ENCODE assay signal across 25 cellular contexts in the genomic region with DNA sequence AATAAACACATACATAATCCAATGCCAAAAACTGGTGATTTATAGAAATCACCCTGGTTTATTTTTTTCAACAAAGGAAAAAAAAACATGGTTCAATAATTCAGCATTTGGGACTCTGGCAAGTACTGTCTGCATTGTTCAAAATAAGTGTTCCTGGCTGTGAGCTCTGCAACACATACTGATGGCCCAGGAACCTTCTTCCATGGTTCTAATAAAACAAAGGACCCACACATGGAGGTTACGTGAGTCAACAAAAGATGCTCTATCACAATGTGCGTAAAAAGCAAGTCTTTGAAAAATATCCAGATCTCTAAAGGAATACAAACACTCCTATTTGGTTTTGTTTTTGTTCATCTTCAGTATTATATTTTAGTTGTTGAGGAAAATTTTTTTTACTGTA. TPM values are rescaled to one million over a fixed set of nuclear protein-coding genes. Genes with fewer than 3 reads are reported as not detected.
DNase-seq lines count a peak whose midpoint lies in the region; ATAC-seq, FAIRE-seq and TF ChIP-seq lines count a peak whose summit lies in the region.
"Had no signal": no experiment of that assay in that cellular context is flagged by ENCODE, and none has a peak within 500 bp of the region (broad histone marks: within the 10 kb centered on the region; RNA-seq: fewer than 3 reads in every experiment).

No MANE protein-coding gene starts in this region.

- dilution Hi-C loops in endothelial cell of umbilical vein (cut with MboI; ENCODE audit: extremely low pct_ligation_motif_present, low sequenced_read_pairs) = no loop called here

- CTCF ChIA-PET in endothelial cell of umbilical vein (lab: Charles Lee) = interaction anchor here (1.0 to 1.3 kb wide), 3 partner anchors 9 to 305 kb away, joined by 3 to 4 read pairs (median 4); no protein-coding TSS in a partner anchor
- CTCF ChIA-PET in naive thymus-derived CD4-positive, alpha-beta T cell (lab: Charles Lee) = no interaction called here

- H3K4me3 Mint-ChIP-seq in T-helper 2 cell treated with Interferon-gamma antibody and Interleukin-4, amounts not matched to agents 5 μg/mL and 100 μg/mL, for 36 hours = no peak overlapping the region
- no peak overlapping the region for H3K4me3 Mint-ChIP-seq in naive thymus-derived CD4-positive, alpha-beta T cell
- H3K4me3 Mint-ChIP-seq in naive thymus-derived CD8-positive, alpha-beta T cell = no peak overlapping the region
- H3K4me3 Mint-ChIP-seq: activated B cell treated with CpG ODN at 0.5 μM for 24 hours; activated CD4-positive, alpha-beta memory T cell treated with anti-CD3 and anti-CD28 coated beads, Interleukin-2, amount 10 ng/mL, durations not matched to agents 7 days and 5 days; CD4-positive, alpha-beta memory T cell; stimulated activated memory B cell treated with anti-CD40 and anti-IgM and Interleukin-4, amounts not matched to agents 10 μg/mL and 1 μg/mL and 100 μg/mL, for 72 hours had no signal

- peak; percentile 47 for FAIRE-seq in endothelial cell of umbilical vein (lab: Jason Lieb, UNC)
- FAIRE-seq: frontal cortex had no signal

- intact Hi-C loops in endothelial cell of umbilical vein (cut with micrococcal nuclease) = no loop called here
- intact Hi-C loops in naive thymus-derived CD4-positive, alpha-beta T cell (cut with micrococcal nuclease) = no loop called here
- intact Hi-C loops in vagina (cut with DNase I) = no loop called here
- intact Hi-C loops in lower leg skin (cut with DNase I; ENCODE audit: low total_unique reads) = no loop called here

- H3K9me3 ChIP-seq in endothelial cell of umbilical vein (replicated peaks; ENCODE audit: control insufficient read depth, insufficient read depth, low read length) (no peaks in the 10 kb centered on the region), vagina (no peaks in the 10 kb centered on the region)
- no peaks in the 10 kb centered on the region for H3K9me3 ChIP-seq in naive thymus-derived CD4-positive, alpha-beta T cell (ENCODE audit: control insufficient read depth in 2 of 3, low read length in 3 of 3)
- H3K9me3 ChIP-seq: body of pancreas, thoracic aorta had no signal

- WGBS in lower leg skin, 2 donors = 85 to 93% methylated on average over 2 of the region's 2 CpGs

- H3K4me3 ChIP-seq in endothelial cell of umbilical vein (replicated peaks in 1 of 3; ENCODE audit: insufficient read depth in 1 of 3, low read depth in 1 of 3, low read length in 3 of 3) (no peak overlapping the region), vagina (no peak overlapping the region), lower leg skin (ENCODE audit: low read depth, poor library complexity, severe bottlenecking) (no peak overlapping the region)
- H3K4me3 ChIP-seq in naive thymus-derived CD4-positive, alpha-beta T cell (ENCODE audit: low read length) = no peak overlapping the region
- H3K4me3 ChIP-seq: body of pancreas had no signal

- no peak overlapping the region for H3K9ac ChIP-seq in endothelial cell of umbilical vein (replicated peaks; ENCODE audit: extremely low read depth, insufficient read depth, low read length)

- peak overlapping the region; percentile 38 for H3K4me2 ChIP-seq in endothelial cell of umbilical vein (ENCODE audit: insufficient read depth, low read length)

- TF ChIP-seq POLR2A in endothelial cell of umbilical vein (IDR thresholded peaks at IDR 0.05; ENCODE audit: low read depth, low read length) = no peak
- TF ChIP-seq POLR2A in vagina (IDR thresholded peaks at IDR 0.05) = no peak
- TF ChIP-seq POLR2A in lower leg skin (IDR thresholded peaks at IDR 0.05) = no peak

- no peaks in the 10 kb centered on the region for H3K27me3 ChIP-seq in endothelial cell of umbilical vein (ENCODE audit: control insufficient read depth in 2 of 2, insufficient read depth in 2 of 2, low read length in 2 of 2)
- no peaks in the 10 kb centered on the region for H3K27me3 ChIP-seq in naive thymus-derived CD4-positive, alpha-beta T cell (ENCODE audit: control insufficient read depth in 2 of 2, insufficient read depth in 2 of 2, low read length in 2 of 2)
- H3K27me3 ChIP-seq in vagina = no peaks in the 10 kb centered on the region
- H3K27me3 ChIP-seq: body of pancreas had no signal

- H3K9me3 Mint-ChIP-seq in T-helper 2 cell treated with Interferon-gamma antibody and Interleukin-4, amounts not matched to agents 5 μg/mL and 100 μg/mL, for 36 hours = no peaks in the 10 kb centered on the region
- H3K9me3 Mint-ChIP-seq in naive thymus-derived CD4-positive, alpha-beta T cell = no peaks in the 10 kb centered on the region
- no peaks in the 10 kb centered on the region for H3K9me3 Mint-ChIP-seq in naive thymus-derived CD8-positive, alpha-beta T cell
- H3K9me3 Mint-ChIP-seq: activated B cell treated with CpG ODN at 0.5 μM for 24 hours; activated CD4-positive, alpha-beta memory T cell treated with anti-CD3 and anti-CD28 coated beads, Interleukin-2, amount 10 ng/mL, durations not matched to agents 7 days and 5 days; CD4-positive, alpha-beta memory T cell; stimulated activated memory B cell treated with anti-CD40 and anti-IgM and Interleukin-4, amounts not matched to agents 10 μg/mL and 1 μg/mL and 100 μg/mL, for 72 hours had no signal

- H3K9me1 ChIP-seq in endothelial cell of umbilical vein (replicated peaks; ENCODE audit: control insufficient read depth, extremely low read depth, insufficient read depth, low read length) = no peaks in the 10 kb centered on the region

- peaks cover 0 to 10% of the 10 kb centered on the region in 2 experiments for H3K36me3 ChIP-seq in endothelial cell of umbilical vein (ENCODE audit: control insufficient read depth in 2 of 2, extremely low read depth in 1 of 2, insufficient read depth in 2 of 2, low read length in 2 of 2)
- peaks cover 0 to 74% (median 38%) of the 10 kb centered on the region in 3 experiments for H3K36me3 ChIP-seq in naive thymus-derived CD4-positive, alpha-beta T cell (ENCODE audit: control insufficient read depth in 2 of 3, insufficient read depth in 3 of 3, low read length in 3 of 3)
- H3K36me3 ChIP-seq in vagina = peaks cover 0 to 7% of the 10 kb centered on the region in 2 donors
- H3K36me3 ChIP-seq: thoracic aorta had no signal

- BruUV-seq in endothelial cell of umbilical vein (replicated peaks; lab: Mats Ljungman, UMichigan) = no TSS peak

- POLR2A ChIA-PET in endothelial cell of umbilical vein (lab: Charles Lee) = no interaction called here
- POLR2A ChIA-PET in naive thymus-derived CD4-positive, alpha-beta T cell (lab: Charles Lee) = no interaction called here
- POLR2A ChIA-PET in naive thymus-derived CD8-positive, alpha-beta T cell (lab: Charles Lee) = no interaction called here

- no peaks in the 10 kb centered on the region for H3K79me2 ChIP-seq in endothelial cell of umbilical vein (ENCODE audit: control insufficient read depth, insufficient read depth, low read length)

- no peak for DNase-seq in T-helper 2 cell treated with Interferon-gamma antibody and Interleukin-4, amounts not matched to agents 5 μg/mL and 100 μg/mL, for 36 hours (ENCODE audit: low spot score)
- DNase-seq in T-helper 2 cell = no peak
- DNase-seq in endothelial cell of umbilical vein (ENCODE audit: low read depth, low spot score) = no peak
- no peak for DNase-seq in naive thymus-derived CD4-positive, alpha-beta T cell
- DNase-seq in vagina (ENCODE audit: extremely low spot score in 2 of 2) = no peak
- DNase-seq in RPMI8226 = no peak
- no peak for DNase-seq in lower leg skin (ENCODE audit: low spot score in 2 of 2)
- DNase-seq in naive thymus-derived CD8-positive, alpha-beta T cell = no peak
- DNase-seq: activated B cell treated with CpG ODN at 0.5 μM for 24 hours; activated CD4-positive, alpha-beta memory T cell treated with anti-CD3 and anti-CD28 coated beads, Interleukin-2, amount 10 ng/mL, durations not matched to agents 7 days and 5 days; activated effector memory CD4-positive, alpha-beta T cell treated with anti-CD3 and anti-CD28 coated beads, Interleukin-2, amount 50 U/mL, for 16 hours; AML-193; body of pancreas; CD4-positive, alpha-beta memory T cell; effector CD8-positive, alpha-beta T cell; left ventricle myocardium superior; NCI-H1092 treated with DMSO at 0.1 percent for 48 hours; NCI-H187 treated with DMSO at 0.1 percent for 48 hours; NCI-H748 treated with DMSO at 0.1 percent for 48 hours; T-helper 9 cell had no signal

- no peaks in the 10 kb centered on the region for H4K20me1 ChIP-seq in endothelial cell of umbilical vein (replicated peaks; ENCODE audit: control insufficient read depth, extremely low read depth, insufficient read depth, low read length)

- peaks cover 35% of the 10 kb centered on the region for H3K36me3 Mint-ChIP-seq in T-helper 2 cell treated with Interferon-gamma antibody and Interleukin-4, amounts not matched to agents 5 μg/mL and 100 μg/mL, for 36 hours (ENCODE audit: low read depth)
- H3K36me3 Mint-ChIP-seq in naive thymus-derived CD4-positive, alpha-beta T cell = peaks cover 15 to 68% (median 35%) of the 10 kb centered on the region in 5 donors
- peaks cover 16 to 75% (median 25%) of the 10 kb centered on the region in 3 donors for H3K36me3 Mint-ChIP-seq in naive thymus-derived CD8-positive, alpha-beta T cell

- peak overlapping the region; percentile 8 for H3K27ac Mint-ChIP-seq in T-helper 2 cell treated with Interferon-gamma antibody and Interleukin-4, amounts not matched to agents 5 μg/mL and 100 μg/mL, for 36 hours
- H3K27ac Mint-ChIP-seq in naive thymus-derived CD4-positive, alpha-beta T cell = peak overlapping the region in 6 of 9 donors; percentile 7 to 76 (median 19)
- peak overlapping the region in 2 of 10 donors; percentile 12 to 66 for H3K27ac Mint-ChIP-seq in naive thymus-derived CD8-positive, alpha-beta T cell
- H3K27ac Mint-ChIP-seq: activated B cell treated with CpG ODN at 0.5 μM for 24 hours; activated CD4-positive, alpha-beta memory T cell treated with anti-CD3 and anti-CD28 coated beads, Interleukin-2, amount 10 ng/mL, durations not matched to agents 7 days and 5 days; stimulated activated memory B cell treated with anti-CD40 and anti-IgM and Interleukin-4, amounts not matched to agents 10 μg/mL and 1 μg/mL and 100 μg/mL, for 72 hours had no signal

- no peak overlapping the region for H2AFZ ChIP-seq in endothelial cell of umbilical vein (ENCODE audit: low read depth, low read length)

- H3K27me3 Mint-ChIP-seq in T-helper 2 cell treated with Interferon-gamma antibody and Interleukin-4, amounts not matched to agents 5 μg/mL and 100 μg/mL, for 36 hours (ENCODE audit: low read depth) = no peaks in the 10 kb centered on the region
- H3K27me3 Mint-ChIP-seq in naive thymus-derived CD4-positive, alpha-beta T cell = no peaks in the 10 kb centered on the region
- H3K27me3 Mint-ChIP-seq in naive thymus-derived CD8-positive, alpha-beta T cell = no peaks in the 10 kb centered on the region
- H3K27me3 Mint-ChIP-seq: activated B cell treated with CpG ODN at 0.5 μM for 24 hours; activated CD4-positive, alpha-beta memory T cell treated with anti-CD3 and anti-CD28 coated beads, Interleukin-2, amount 10 ng/mL, durations not matched to agents 7 days and 5 days; CD4-positive, alpha-beta memory T cell; stimulated activated memory B cell treated with anti-CD40 and anti-IgM and Interleukin-4, amounts not matched to agents 10 μg/mL and 1 μg/mL and 100 μg/mL, for 72 hours had no signal

- ATAC-seq in naive thymus-derived CD4-positive, alpha-beta T cell = no peak
- no peak for ATAC-seq in naive thymus-derived CD8-positive, alpha-beta T cell
- ATAC-seq: body of pancreas; HCT116; left ventricle myocardium superior; stimulated activated memory B cell treated with anti-CD40 and anti-IgM and Interleukin-4, amounts not matched to agents 10 μg/mL and 1 μg/mL and 100 μg/mL, for 72 hours had no signal

- peaks cover 4% of the 10 kb centered on the region for H3K4me1 Mint-ChIP-seq in T-helper 2 cell treated with Interferon-gamma antibody and Interleukin-4, amounts not matched to agents 5 μg/mL and 100 μg/mL, for 36 hours (ENCODE audit: low read depth)
- peaks cover 0 to 8% (median 0%) of the 10 kb centered on the region in 7 donors for H3K4me1 Mint-ChIP-seq in naive thymus-derived CD4-positive, alpha-beta T cell
- H3K4me1 Mint-ChIP-seq in naive thymus-derived CD8-positive, alpha-beta T cell = peaks cover 0 to 4% (median 0%) of the 10 kb centered on the region in 4 donors
- H3K4me1 Mint-ChIP-seq: activated B cell treated with CpG ODN at 0.5 μM for 24 hours; stimulated activated memory B cell treated with anti-CD40 and anti-IgM and Interleukin-4, amounts not matched to agents 10 μg/mL and 1 μg/mL and 100 μg/mL, for 72 hours had no signal

- H3K4me1 ChIP-seq in endothelial cell of umbilical vein (ENCODE audit: control insufficient read depth, extremely low read depth, insufficient read depth, low read length) (peaks cover 6% of the 10 kb centered on the region), vagina (peaks cover 12% of the 10 kb centered on the region)
- H3K4me1 ChIP-seq in naive thymus-derived CD4-positive, alpha-beta T cell (ENCODE audit: control insufficient read depth in 2 of 2, insufficient read depth in 2 of 2, low read length in 2 of 2) = no peaks in the 10 kb centered on the region

- peak overlapping the region; percentile 9 for H3K27ac ChIP-seq in endothelial cell of umbilical vein (ENCODE audit: insufficient read depth, low read depth, low read length)
- H3K27ac ChIP-seq in naive thymus-derived CD4-positive, alpha-beta T cell (ENCODE audit: low read depth, low read length) = no peak overlapping the region
- peak overlapping the region; percentile 41 for H3K27ac ChIP-seq in vagina
- H3K27ac ChIP-seq: 22Rv1, body of pancreas had no signal

- TF ChIP-seq CTCF in endothelial cell of umbilical vein (IDR thresholded peaks at IDR 0.05; ENCODE audit: extremely low read depth in 1 of 2, insufficient read depth in 1 of 2, low read depth in 1 of 2, low read length in 2 of 2) = no peak
- TF ChIP-seq CTCF in vagina (IDR thresholded peaks at IDR 0.05) = no peak
- no peak for TF ChIP-seq CTCF in lower leg skin (IDR thresholded peaks at IDR 0.05)

RNA-seq across cellular contexts. Expression of a gene that starts 37.9 kb away (rescaled TPM):
- 27.7 and 29.2 TPM in 2 replicates for total RNA-seq in endothelial cell of umbilical vein
- 21.2 and 22.1 TPM in 2 replicates for polyA plus RNA-seq in endothelial cell of umbilical vein
- polyA plus RNA-seq in endothelial cell of umbilical vein (2011; cell fraction: cytosol; rRNA removed) = 19.5 and 20.9 TPM in 2 replicates
- polyA plus RNA-seq in endothelial cell of umbilical vein (2011; cell fraction: nucleus; rRNA removed) = 17.2 and 17.5 TPM in 2 replicates
- 8.9 and 9.1 TPM in 2 replicates for polyA plus RNA-seq in endothelial cell of umbilical vein (2012)
- 32.4 and 34.0 TPM in 2 replicates for polyA minus RNA-seq in endothelial cell of umbilical vein
- polyA minus RNA-seq in endothelial cell of umbilical vein (2011; cell fraction: cytosol; rRNA and poly(A)+ RNA removed) = 8.4 TPM
- polyA minus RNA-seq in endothelial cell of umbilical vein (2011; cell fraction: nucleus; rRNA and poly(A)+ RNA removed) = 9.7 and 13.1 TPM in 2 replicates
- 1 to 10 TPM; 2.9 to 6.0 (median 3.7) TPM for total RNA-seq in naive thymus-derived CD4-positive, alpha-beta T cell
- polyA plus RNA-seq in naive thymus-derived CD4-positive, alpha-beta T cell = 1 to 10 TPM; 6.3 to 8.1 TPM
- 38.8 TPM for total RNA-seq in vagina
- total RNA-seq in lower leg skin = 10 to 100 TPM; 71.1 to 80.1 (median 73.3) TPM
- 1 to 10 TPM; 8.1 to 8.9 TPM for total RNA-seq in naive thymus-derived CD8-positive, alpha-beta T cell
- 1 to 10 TPM; 5.5 to 7.0 (median 5.9) TPM for polyA plus RNA-seq in naive thymus-derived CD8-positive, alpha-beta T cell
